In the genomic region with DNA sequence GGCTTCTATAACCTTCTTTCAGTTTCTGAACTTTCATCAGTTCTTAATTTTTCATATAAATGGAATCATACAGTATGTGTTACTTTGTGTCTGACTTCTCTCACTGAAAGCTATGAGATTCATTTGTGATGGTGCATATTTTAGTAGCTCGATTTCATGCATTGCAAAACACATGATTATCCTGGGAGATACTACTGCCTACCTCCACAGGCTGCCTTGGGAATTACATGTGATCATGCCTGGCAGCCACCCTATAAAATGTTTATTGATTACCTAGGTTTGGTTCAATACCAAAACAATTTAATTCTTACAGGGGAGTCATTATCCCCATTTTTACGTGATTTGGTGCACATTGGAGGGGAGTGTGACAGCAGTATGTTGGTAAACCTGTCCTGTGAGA, we compare ENCODE assay signal across 15 cellular contexts. TPM values are rescaled to one million over a fixed set of nuclear protein-coding genes. Genes with fewer than 3 reads are reported as not detected.
DNase-seq lines count a peak whose midpoint lies in the region; ATAC-seq, FAIRE-seq and TF ChIP-seq lines count a peak whose summit lies in the region.
"Had no signal": no experiment of that assay in that cellular context is flagged by ENCODE, and none has a peak within 500 bp of the region (broad histone marks: within the 10 kb centered on the region; RNA-seq: fewer than 3 reads in every experiment).

No MANE protein-coding gene starts in this region.

- peaks cover 2% of the 10 kb centered on the region; the same call in 1 of the 2 replicates for H3K23me2 ChIP-seq in H1 (ENCODE audit: low read depth, low read length)

- no peak overlapping the region for H4K5ac ChIP-seq in H1 (ENCODE audit: insufficient read length, low read depth, low read length)

- H3K27me3 Mint-ChIP-seq in HFFc6 (ENCODE audit: insufficient read depth), result peaks cover 29% of the 10 kb centered on the region
- H3K27me3 Mint-ChIP-seq in natural killer cell treated with Interleukin-12 subunit alpha and Interleukin-12 subunit beta and Interleukin-15 and Interleukin-18, amount 100 ng/mL, for 72 hours, result peaks cover 16 to 37% of the 10 kb centered on the region in 2 donors

- H3K27ac ChIP-seq in H1 (ENCODE audit: low read depth, low read length) (no peak overlapping the region), right lobe of liver (no peak overlapping the region)
- H3K27ac ChIP-seq: Peyer's patch had no signal

- no peak overlapping the region for H2BK5ac ChIP-seq in H1 (ENCODE audit: low read depth, low read length)

- TF ChIP-seq POLR2A in H1 (IDR thresholded peaks at IDR 0.05; ENCODE audit: control extremely low read depth in 1 of 2, low read depth in 2 of 2, low read length in 2 of 2) (no peak), right lobe of liver (IDR thresholded peaks at IDR 0.05) (no peak)

- H4K8ac ChIP-seq in H1 (ENCODE audit: extremely low read depth, insufficient read depth, low read length), result no peak overlapping the region

- no peaks in the 10 kb centered on the region for H3K79me1 ChIP-seq in H1 (ENCODE audit: low read depth, low read length)

- H3K4ac ChIP-seq in H1 (replicated peaks; ENCODE audit: insufficient read length, low read depth, low read length), result no peak overlapping the region

- no peak overlapping the region for H2BK120ac ChIP-seq in H1 (replicated peaks; ENCODE audit: low read depth, low read length)

- TF ChIP-seq RAD21 in H1 (IDR thresholded peaks at IDR 0.05 in 1 of 2, conservative IDR thresholded peaks at IDR 0.05 in 1 of 2; ENCODE audit: low read depth in 2 of 2, low read length in 2 of 2), result no peak

- no peak overlapping the region for H2BK15ac ChIP-seq in H1 (ENCODE audit: low read length)

- POLR2A ChIA-PET in H1 (lab: Charles Lee; ENCODE audit: partially characterized antibody), result interaction anchor here (1.3 kb wide), 1 partner anchor 17 kb away, joined by 4 read pairs; no protein-coding TSS in a partner anchor

- DNase-seq in AG09309 (ENCODE audit: low read depth), result no peak
- no peak for DNase-seq in HFFc6
- no peak for DNase-seq in H1 (ENCODE audit: low read depth in 1 of 2, low spot score in 2 of 2)
- no peak for DNase-seq in right lobe of liver
- no peak for DNase-seq in natural killer cell treated with Interleukin-12 subunit alpha and Interleukin-12 subunit beta and Interleukin-15 and Interleukin-18, amount 100 ng/mL, for 72 hours (ENCODE audit: low spot score)
- DNase-seq: CD8-positive, alpha-beta memory T cell; NCI-H1417; NCI-H1930; NCI-H2171; NCI-H82; Peyer's patch; SHP77 had no signal

- no peaks in the 10 kb centered on the region for H3K27me3 ChIP-seq in H1 (replicated peaks in 1 of 4; ENCODE audit: control insufficient read depth in 3 of 4, extremely low read depth in 1 of 4, insufficient read depth in 3 of 4, low read length in 3 of 4)
- no peaks in the 10 kb centered on the region for H3K27me3 ChIP-seq in right lobe of liver
- H3K27me3 ChIP-seq: Peyer's patch had no signal

- TF ChIP-seq EP300 in H1 (IDR thresholded peaks at IDR 0.05; ENCODE audit: borderline replicate concordance in 1 of 2, low read depth in 2 of 2, low read length in 2 of 2), result no peak

- H3K9ac ChIP-seq in H1 (replicated peaks in 1 of 4; ENCODE audit: extremely low read depth in 1 of 4, low read depth in 3 of 4, low read length in 3 of 4), result no peak overlapping the region

- no peak overlapping the region for H3K27ac Mint-ChIP-seq in HFFc6
- no peak overlapping the region for H3K27ac Mint-ChIP-seq in natural killer cell treated with Interleukin-12 subunit alpha and Interleukin-12 subunit beta and Interleukin-15 and Interleukin-18, amount 100 ng/mL, for 72 hours
- H3K27ac Mint-ChIP-seq: B cell; CD8-positive, alpha-beta memory T cell had no signal

- H4K91ac ChIP-seq in H1 (replicated peaks; ENCODE audit: insufficient read length, low read length), result no peak overlapping the region

- no peak overlapping the region for H3K23ac ChIP-seq in H1 (ENCODE audit: insufficient read length)

- WGBS in H1 (ENCODE audit: extremely low coverage in 1 of 2, insufficient coverage in 1 of 2, insufficient read length in 1 of 2, insufficient replicate concordance in 2 of 2, low coverage in 1 of 2, low lambda C conversion rate in 2 of 2, missing lambda C conversion rate in 1 of 2), 2 experiments, result 83% methylated on average over 2 of the region's 2 CpGs; no CpG with 5 or more reads in 1 of the 2 experiments
- 23% methylated on average over 2 of the region's 2 CpGs for WGBS in right lobe of liver (ENCODE audit: insufficient coverage, low coverage, low lambda C conversion rate, missing lambda C conversion rate)

- H2BK20ac ChIP-seq in H1 (ENCODE audit: low read length), result no peak overlapping the region

- FAIRE-seq in H1 (lab: Jason Lieb, UNC), result peak; percentile 7

- no peak overlapping the region for H2AFZ ChIP-seq in H1 (ENCODE audit: low read length)

- H3K36me3 Mint-ChIP-seq in HFFc6 (ENCODE audit: low read depth), result no peaks in the 10 kb centered on the region
- no peaks in the 10 kb centered on the region for H3K36me3 Mint-ChIP-seq in natural killer cell treated with Interleukin-12 subunit alpha and Interleukin-12 subunit beta and Interleukin-15 and Interleukin-18, amount 100 ng/mL, for 72 hours
- H3K36me3 Mint-ChIP-seq: CD8-positive, alpha-beta memory T cell had no signal

- ATAC-seq in right lobe of liver (peak; percentile 34 to 56 (median 47)), GM21515 (IDR thresholded peaks at IDR 0.05; ENCODE audit: unreplicated experiment) (no peak), HG02642 (IDR thresholded peaks at IDR 0.05; ENCODE audit: poor library complexity, unreplicated experiment) (no peak)
- ATAC-seq in natural killer cell treated with Interleukin-12 subunit alpha and Interleukin-12 subunit beta and Interleukin-15 and Interleukin-18, amount 100 ng/mL, for 72 hours, result no peak

- no peak overlapping the region for H2BK12ac ChIP-seq in H1 (ENCODE audit: low read depth, low read length)

- H3K14ac ChIP-seq in H1 (ENCODE audit: insufficient read length), result no peak overlapping the region

- H3K36me3 ChIP-seq in H1 (ENCODE audit: control insufficient read depth in 2 of 4, insufficient read depth in 4 of 4, low read length in 3 of 4), result no peaks in the 10 kb centered on the region
- H3K36me3 ChIP-seq in right lobe of liver, result no peaks in the 10 kb centered on the region
- H3K36me3 ChIP-seq: Peyer's patch had no signal

- no peak overlapping the region for H2AK5ac ChIP-seq in H1 (ENCODE audit: low read depth, low read length)

- no peak overlapping the region for H3K18ac ChIP-seq in H1 (ENCODE audit: extremely low read depth, low read length)

- CTCF ChIA-PET in H1 (lab: Charles Lee; ENCODE audit: partially characterized antibody), result interaction anchor here (1.2 to 3.2 kb wide), 2 partner anchors 22 to 23 kb away, joined by 3 to 7 read pairs; no protein-coding TSS in a partner anchor

- no peaks in the 10 kb centered on the region for H3K9me3 ChIP-seq in H1 (ENCODE audit: insufficient read depth in 2 of 2, low read depth in 1 of 2, low read length in 1 of 2)
- no peaks in the 10 kb centered on the region for H3K9me3 ChIP-seq in right lobe of liver
- H3K9me3 ChIP-seq: Peyer's patch had no signal

- H3K4me1 ChIP-seq in H1 (replicated peaks in 1 of 4; ENCODE audit: control insufficient read depth in 3 of 4, insufficient read depth in 4 of 4, low read length in 3 of 4), result peaks cover 0 to 5% (median 3%) of the 10 kb centered on the region in 4 experiments; a peak in 2 of 7 replicates
- H3K4me1 ChIP-seq in right lobe of liver, result no peaks in the 10 kb centered on the region
- H3K4me1 ChIP-seq: Peyer's patch had no signal

- peaks cover 19% of the 10 kb centered on the region for H3K4me1 Mint-ChIP-seq in HFFc6 (ENCODE audit: low read depth)
- H3K4me1 Mint-ChIP-seq in natural killer cell treated with Interleukin-12 subunit alpha and Interleukin-12 subunit beta and Interleukin-15 and Interleukin-18, amount 100 ng/mL, for 72 hours (ENCODE audit: low read depth in 2 of 2), result peaks cover 0 to 3% of the 10 kb centered on the region in 2 donors
- H3K4me1 Mint-ChIP-seq: B cell; CD8-positive, alpha-beta memory T cell had no signal

- no peak overlapping the region for H3K4me3 ChIP-seq in AG09309 (ENCODE audit: control insufficient read depth, low read depth, low read length)
- H3K4me3 ChIP-seq in H1 (ENCODE audit: extremely low read depth in 1 of 4, insufficient read depth in 2 of 4, low read depth in 3 of 4, low read length in 4 of 4), result no peak overlapping the region
- no peak overlapping the region for H3K4me3 ChIP-seq in right lobe of liver
- H3K4me3 ChIP-seq: Peyer's patch had no signal

- H3K9me3 Mint-ChIP-seq in HFFc6, result no peaks in the 10 kb centered on the region
- H3K9me3 Mint-ChIP-seq in natural killer cell treated with Interleukin-12 subunit alpha and Interleukin-12 subunit beta and Interleukin-15 and Interleukin-18, amount 100 ng/mL, for 72 hours, result no peaks in the 10 kb centered on the region

- H3K56ac ChIP-seq in H1 (replicated peaks; ENCODE audit: insufficient read length, low read depth, low read length), result no peak overlapping the region

- H3K79me2 ChIP-seq in H1 (ENCODE audit: control insufficient read depth in 1 of 2, insufficient read depth in 2 of 2, low read length in 2 of 2), result no peaks in the 10 kb centered on the region

- no peaks in the 10 kb centered on the region for H4K20me1 ChIP-seq in H1 (replicated peaks in 1 of 2; ENCODE audit: control insufficient read depth in 1 of 2, insufficient read depth in 2 of 2, low read length in 2 of 2)

- H3K4me2 ChIP-seq in H1 (ENCODE audit: insufficient read depth in 1 of 2, low read depth in 2 of 2, low read length in 2 of 2), result no peak overlapping the region

- TF ChIP-seq CTCF in AG09309 (IDR thresholded peaks at IDR 0.05; ENCODE audit: control insufficient read depth, insufficient read depth, low read depth, low read length, missing control alignments), result peak; percentile 14
- peak; percentile 41 for TF ChIP-seq CTCF in HFFc6 (IDR thresholded peaks at IDR 0.05)
- TF ChIP-seq CTCF in H1 (IDR thresholded peaks at IDR 0.05; ENCODE audit: control extremely low read depth in 1 of 3, insufficient read depth in 1 of 3, low read depth in 1 of 3, low read length in 3 of 3), result peak in 1 of 3 experiments; percentile 4; a peak in 1 of 4 replicates
- peak; percentile 28 to 48 (median 32) for TF ChIP-seq CTCF in right lobe of liver (IDR thresholded peaks at IDR 0.05)

- intact Hi-C loops in right lobe of liver (cut with DNase I), result no loop called here

- no peak overlapping the region for H3K4me3 Mint-ChIP-seq in HFFc6
- H3K4me3 Mint-ChIP-seq in natural killer cell treated with Interleukin-12 subunit alpha and Interleukin-12 subunit beta and Interleukin-15 and Interleukin-18, amount 100 ng/mL, for 72 hours, result no peak overlapping the region
- H3K4me3 Mint-ChIP-seq: B cell; CD8-positive, alpha-beta memory T cell had no signal

RNA-seq across cellular contexts. Expression of gene PAK1, which starts 34.1 kb away (rescaled TPM):
- 10 to 100 TPM; 41.7 to 52.2 (median 48.8) TPM for total RNA-seq in HFFc6 (2021; fragmentation: NEBNext Ultra II Directional; extraction: Animal tissue kit (Norgen Biotek cat#: 25700))
- total RNA-seq in H1 (2021; fragmentation: NEBNext Ultra II Directional; extraction: Animal tissue kit (Norgen Biotek cat#: 25700)), result 142 and 151 TPM in 2 replicates
- polyA plus RNA-seq in H1 (2011; rRNA removed), result 73.1 and 87.7 TPM in 2 replicates
- 113 TPM for polyA plus RNA-seq in H1 (2011; cell fraction: cytosol; rRNA removed)
- polyA plus RNA-seq in H1 (2011; cell fraction: nucleus; rRNA removed), result 125 TPM
- 117 to 168 TPM (median 134 TPM) in 4 replicates for polyA plus RNA-seq in H1 (2012, experiment 1 of 2)
- 49.6 TPM for polyA plus RNA-seq in H1 (2012, experiment 2 of 2)
- 129 TPM for polyA plus RNA-seq in H1 (2013, experiment 1 of 2)
- polyA plus RNA-seq in H1 (2013, experiment 2 of 2), result 130 TPM
- polyA minus RNA-seq in H1 (2011; rRNA and poly(A)+ RNA removed), result 287 and 306 TPM in 2 replicates
- polyA minus RNA-seq in H1 (2011; cell fraction: cytosol; rRNA and poly(A)+ RNA removed), result 110 TPM
- 131 TPM for polyA minus RNA-seq in H1 (2011; cell fraction: nucleus; rRNA and poly(A)+ RNA removed)
- 10 to 100 TPM in 2 of 6 experiments, 1 to 10 TPM in 4; 7.3 to 14.5 (median 9.3) TPM for total RNA-seq in right lobe of liver
- total RNA-seq in natural killer cell treated with Interleukin-12 subunit alpha and Interleukin-12 subunit beta and Interleukin-15 and Interleukin-18, amount 100 ng/mL, for 72 hours, result 10 to 100 TPM; 24.1 to 46.5 TPM

Comparison
In these comparisons a context has a peak if more than half of its experiments do, and no peak if none do; other contexts are left out.
1. ATAC-seq: peak in right lobe of liver (4 of 4); none in GM21515 (single experiment), natural killer cell treated with Interleukin-12 subunit alpha and Interleukin-12 subunit beta and Interleukin-15 and Interleukin-18, amount 100 ng/mL, for 72 hours (0 of 2) and HG02642 (single experiment).